In the genomic region with DNA sequence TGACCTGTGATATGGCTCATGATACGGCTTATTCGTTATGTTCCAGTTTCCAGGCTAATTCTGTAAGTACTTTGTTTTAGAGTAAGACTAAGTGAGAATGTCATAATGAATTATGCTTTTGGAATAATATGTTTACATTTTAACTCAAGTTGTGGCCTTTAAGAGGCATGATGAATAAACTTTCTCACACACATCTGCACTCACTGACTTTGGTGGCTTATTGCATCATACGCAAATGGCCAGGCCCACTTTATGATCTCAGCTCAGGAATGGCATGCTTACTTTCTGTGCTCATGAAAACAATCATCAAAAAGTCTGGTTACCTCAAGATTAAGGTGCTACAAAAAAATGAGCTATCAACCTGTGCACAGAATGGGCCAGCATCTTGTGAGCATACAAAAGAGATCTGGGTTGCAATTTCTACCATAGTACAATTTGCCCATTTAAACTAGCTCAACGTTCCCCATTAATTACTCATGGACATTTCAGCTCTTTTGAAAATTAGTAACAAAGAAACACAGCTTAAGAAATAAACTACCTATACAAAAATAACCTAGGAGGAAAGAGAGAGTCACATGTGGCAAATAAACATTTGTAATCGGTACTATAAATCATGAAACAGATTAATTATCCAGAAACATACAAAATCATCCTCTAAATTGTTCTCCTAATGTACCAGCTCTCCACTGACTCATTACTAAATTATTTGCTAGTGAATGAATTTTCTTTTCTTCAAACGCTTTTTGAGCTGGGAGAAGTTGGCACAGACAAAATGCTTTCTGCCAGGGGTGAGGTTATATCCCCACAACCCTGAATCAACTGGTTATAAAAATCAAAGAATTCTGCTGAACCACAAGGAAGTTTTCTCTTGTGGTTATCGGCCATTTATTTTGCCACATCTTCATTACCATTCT, we compare ENCODE assay signal across 2 cellular contexts.
TF ChIP-seq lines count a peak whose summit lies in the region.

No MANE protein-coding gene starts in this region.

TF ChIP-seq in endothelial cell of umbilical vein, 7 proteins besides CTCF, POLR2A, EP300 and RAD21 (continued from another document):
- TF ChIP-seq FOS (IDR thresholded peaks at IDR 0.05; ENCODE audit: borderline replicate concordance, insufficient read depth, low read length) (peak; percentile 37), MYC (IDR thresholded peaks at IDR 0.05; ENCODE audit: low read depth, low read length) (no peak), POLR2AphosphoS5 (IDR thresholded peaks at IDR 0.05; ENCODE audit: insufficient read depth, low read depth, low read length) (no peak), JUN (IDR thresholded peaks at IDR 0.05; ENCODE audit: borderline replicate concordance, insufficient read depth, insufficient read length, low read depth) (no peak)

TF ChIP-seq in GM23338, 12 proteins besides CTCF, POLR2A, EP300 and RAD21:
- TF ChIP-seq REST (IDR thresholded peaks at IDR 0.05; ENCODE audit: unreplicated experiment) (no peak), POLR2AphosphoS5 (IDR thresholded peaks at IDR 0.05; ENCODE audit: low read depth) (no peak), STAT1 (IDR thresholded peaks at IDR 0.05; ENCODE audit: unreplicated experiment) (no peak), ZNF331 (CRISPR knock-in tag; IDR thresholded peaks at IDR 0.05; ENCODE audit: low read depth) (no peak), ZNF114 (CRISPR knock-in tag; IDR thresholded peaks at IDR 0.05) (no peak), NANOG (IDR thresholded peaks at IDR 0.05; ENCODE audit: borderline replicate concordance) (no peak), ETS1 (IDR thresholded peaks at IDR 0.05) (no peak), CREB1 (CRISPR knock-in tag; IDR thresholded peaks at IDR 0.05; ENCODE audit: low read depth) (no peak), EZH2 (IDR thresholded peaks at IDR 0.05; ENCODE audit: low read depth, unreplicated experiment) (no peak)
